Comparison of ENCODE assay signal across 8 cellular contexts in the genomic region with DNA sequence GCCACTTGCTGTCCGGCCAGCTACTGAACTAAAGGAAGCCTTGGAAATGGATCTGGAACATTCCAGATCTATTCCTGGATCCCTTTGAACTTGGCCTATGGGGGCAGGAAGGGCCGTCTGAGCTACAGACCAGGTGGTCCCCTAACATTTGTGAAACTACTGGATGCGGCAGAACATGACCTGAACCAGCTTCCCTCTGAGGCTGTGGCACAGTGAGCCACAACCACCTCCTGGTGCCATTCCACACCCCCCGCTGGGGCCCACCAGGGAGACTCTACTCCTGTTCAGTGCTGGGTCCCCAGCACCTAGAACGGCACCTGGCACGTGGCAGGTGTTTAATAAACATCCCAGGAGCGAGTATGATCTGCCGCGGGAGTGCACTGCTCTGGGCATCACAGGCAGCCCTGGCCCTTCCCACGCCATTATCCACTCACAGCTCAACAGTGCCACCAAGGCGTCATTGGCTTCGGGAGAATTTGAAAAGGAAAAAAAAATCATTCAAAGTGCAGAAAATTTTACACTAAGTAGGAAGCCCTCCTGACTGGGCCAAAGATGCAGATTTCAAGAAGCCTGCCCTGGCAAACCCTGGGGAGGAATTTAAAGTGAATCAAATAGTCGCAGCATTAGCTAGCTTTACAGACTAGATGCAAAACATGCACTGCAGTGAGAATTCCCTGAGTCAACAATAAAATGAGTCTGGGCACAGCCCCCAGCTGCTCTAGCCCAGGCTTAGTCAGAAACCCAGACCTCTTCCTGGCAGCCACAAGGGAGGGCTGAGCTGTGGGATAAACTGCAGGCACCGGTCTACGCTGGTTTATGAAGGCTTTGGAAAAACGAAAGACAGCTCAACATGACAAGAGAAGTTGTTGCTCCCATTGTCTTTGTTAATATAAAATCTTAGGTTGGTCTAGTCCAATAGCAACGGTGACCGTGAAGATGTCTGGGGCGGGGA. TPM values are rescaled to one million over a fixed set of nuclear protein-coding genes. Genes with fewer than 3 reads are reported as not detected.
DNase-seq lines count a peak whose midpoint lies in the region; ATAC-seq and TF ChIP-seq lines count a peak whose summit lies in the region.

No MANE protein-coding gene starts in this region.

- H3K4me3 ChIP-seq in breast epithelium (no peak overlapping the region), tibial nerve (no peak overlapping the region)
- H3K4me3 ChIP-seq in CD4-positive, alpha-beta memory T cell (ENCODE audit: low read length in 2 of 2), result no peak overlapping the region

- ATAC-seq in GM21528 (IDR thresholded peaks at IDR 0.05; ENCODE audit: low FRiP score, unreplicated experiment), result no peak

- intact Hi-C loops in MCF 10A (cut with micrococcal nuclease), result loop anchor here (10.0 kb wide), 2 partner anchors 552 to 798 kb away; no protein-coding TSS in a partner anchor
- intact Hi-C loops in breast epithelium (cut with DNase I; ENCODE audit: low total_unique reads), result loop anchor here (5.0 kb wide), 1 partner anchor 404 kb away; no protein-coding TSS in a partner anchor
- intact Hi-C loops in CD4-positive, alpha-beta memory T cell (cut with micrococcal nuclease), result no loop called here

- TF ChIP-seq CTCF in MCF 10A (IDR thresholded peaks at IDR 0.05; ENCODE audit: unreplicated experiment) (peak; percentile 29), breast epithelium (IDR thresholded peaks at IDR 0.05) (no peak), glutamatergic neuron (IDR thresholded peaks at IDR 0.05; ENCODE audit: partially characterized antibody, unreplicated experiment) (no peak), tibial nerve (IDR thresholded peaks at IDR 0.05) (peak in 3 of 5 experiments; percentile 15 to 40 (median 31))

- H3K4me1 ChIP-seq in breast epithelium (no peaks in the 10 kb centered on the region), tibial nerve (peaks cover 0 to 30% (median 7%) of the 10 kb centered on the region in 4 donors)
- H3K4me1 ChIP-seq in CD4-positive, alpha-beta memory T cell (ENCODE audit: insufficient read depth, low read length), result no peaks in the 10 kb centered on the region

- H3K27ac Mint-ChIP-seq in MCF 10A (ENCODE audit: low read depth, unreplicated experiment) (no peak overlapping the region), glutamatergic neuron (ENCODE audit: unreplicated experiment) (peak overlapping the region; percentile 66)
- H3K27ac Mint-ChIP-seq in CD4-positive, alpha-beta memory T cell, result no peak overlapping the region

- peaks cover 0 to 7% of the 10 kb centered on the region in 2 donors for H3K27me3 ChIP-seq in breast epithelium
- H3K27me3 ChIP-seq in tibial nerve, result peaks cover 0 to 20% of the 10 kb centered on the region in 2 donors
- no peaks in the 10 kb centered on the region for H3K27me3 ChIP-seq in CD4-positive, alpha-beta memory T cell (ENCODE audit: insufficient read depth, low read length)

- H3K27me3 Mint-ChIP-seq in MCF 10A (ENCODE audit: insufficient read depth, unreplicated experiment) (peaks cover 63% of the 10 kb centered on the region), glutamatergic neuron (ENCODE audit: unreplicated experiment) (peaks cover 12% of the 10 kb centered on the region)
- peaks cover 2 to 12% of the 10 kb centered on the region in 2 donors for H3K27me3 Mint-ChIP-seq in CD4-positive, alpha-beta memory T cell

- no peak for TF ChIP-seq POLR2A in breast epithelium (IDR thresholded peaks at IDR 0.05)
- no peak for TF ChIP-seq POLR2A in tibial nerve (IDR thresholded peaks at IDR 0.05)

- POLR2A ChIA-PET in MCF 10A (lab: Yijun Ruan, JAX), result interaction anchor here (0.6 to 1.2 kb wide), 3 partner anchors 37 to 422 kb away, joined by 3 to 4 read pairs (median 3); no protein-coding TSS in a partner anchor
- POLR2A ChIA-PET in CD4-positive, alpha-beta memory T cell (lab: Charles Lee; ENCODE audit: partially characterized antibody), result interaction anchor here (1.5 kb wide), 1 partner anchor 14 kb away, joined by 3 read pairs; a partner anchor contains a TSS

- peak; percentile 18 for DNase-seq in MCF 10A (ENCODE audit: unreplicated experiment)
- DNase-seq in breast epithelium (ENCODE audit: low spot score in 2 of 2), result no peak
- peak; percentile 26 for DNase-seq in RKO (ENCODE audit: low spot score)
- DNase-seq in glutamatergic neuron, result no peak
- no peak for DNase-seq in tibial nerve (ENCODE audit: low spot score in 2 of 2)
- no peak for DNase-seq in CD4-positive, alpha-beta memory T cell
- no peak for DNase-seq in activated CD4-positive, alpha-beta T cell treated with anti-CD3 and anti-CD28 coated beads, Interleukin-2, amount 50 U/mL, for 4 hours

- H3K4me3 Mint-ChIP-seq in MCF 10A (ENCODE audit: unreplicated experiment), result no peak overlapping the region
- H3K4me3 Mint-ChIP-seq in glutamatergic neuron (ENCODE audit: unreplicated experiment), result peak overlapping the region; percentile 55
- H3K4me3 Mint-ChIP-seq in CD4-positive, alpha-beta memory T cell, result no peak overlapping the region

- no peaks in the 10 kb centered on the region for H3K9me3 Mint-ChIP-seq in MCF 10A (ENCODE audit: unreplicated experiment)
- H3K9me3 Mint-ChIP-seq in glutamatergic neuron (ENCODE audit: unreplicated experiment), result peaks cover 5% of the 10 kb centered on the region
- H3K9me3 Mint-ChIP-seq in CD4-positive, alpha-beta memory T cell, result no peaks in the 10 kb centered on the region

- TF ChIP-seq EP300 in tibial nerve (IDR thresholded peaks at IDR 0.05), result no peak

- no peak overlapping the region for H3K27ac ChIP-seq in breast epithelium
- H3K27ac ChIP-seq in tibial nerve, result no peak overlapping the region
- H3K27ac ChIP-seq in CD4-positive, alpha-beta memory T cell (ENCODE audit: low read depth, low read length), result no peak overlapping the region

- H3K9me3 ChIP-seq in breast epithelium, result no peaks in the 10 kb centered on the region
- H3K9me3 ChIP-seq in tibial nerve, result no peaks in the 10 kb centered on the region
- H3K9me3 ChIP-seq in CD4-positive, alpha-beta memory T cell (ENCODE audit: control insufficient read depth in 1 of 2, low read length in 2 of 2), result no peaks in the 10 kb centered on the region

- no TSS peak for BruUV-seq in MCF 10A (replicated peaks; lab: Mats Ljungman, UMichigan)

- WGBS in tibial nerve, 2 donors, result 43 to 49% methylated on average over 18 of the region's 19 CpGs

- H3K4me1 Mint-ChIP-seq in MCF 10A (ENCODE audit: insufficient read depth, unreplicated experiment), result no peaks in the 10 kb centered on the region
- H3K4me1 Mint-ChIP-seq in glutamatergic neuron (ENCODE audit: low read depth, unreplicated experiment), result peaks cover 61% of the 10 kb centered on the region
- H3K4me1 Mint-ChIP-seq in CD4-positive, alpha-beta memory T cell, result no peaks in the 10 kb centered on the region

- H3K36me3 Mint-ChIP-seq in MCF 10A (ENCODE audit: insufficient read depth, unreplicated experiment) (no peaks in the 10 kb centered on the region), glutamatergic neuron (ENCODE audit: unreplicated experiment) (no peaks in the 10 kb centered on the region)
- no peaks in the 10 kb centered on the region for H3K36me3 Mint-ChIP-seq in CD4-positive, alpha-beta memory T cell

- H3K36me3 ChIP-seq in breast epithelium, result no peaks in the 10 kb centered on the region
- no peaks in the 10 kb centered on the region for H3K36me3 ChIP-seq in tibial nerve
- no peaks in the 10 kb centered on the region for H3K36me3 ChIP-seq in CD4-positive, alpha-beta memory T cell (ENCODE audit: insufficient read depth, low read length)

- CTCF ChIA-PET in MCF 10A (lab: Yijun Ruan, JAX), result interaction anchor here (0.6 to 2.2 kb wide), 26 partner anchors 8 to 554 kb away, joined by 3 to 13 read pairs (median 4); no protein-coding TSS in a partner anchor
- CTCF ChIA-PET in CD4-positive, alpha-beta memory T cell (lab: Charles Lee; ENCODE audit: partially characterized antibody), result no interaction called here

RNA-seq across cellular contexts. Expression of a gene that starts 14.3 kb away (rescaled TPM):
- 0.40 and 0.93 TPM in 2 replicates for total RNA-seq in MCF 10A (2022)
- 1 to 10 TPM; 3.0 to 9.8 (median 5.9) TPM for total RNA-seq in breast epithelium
- 0.96 TPM for total RNA-seq in glutamatergic neuron (ENCODE audit: unreplicated experiment)
- total RNA-seq in tibial nerve, result 1 to 10 TPM; 3.3 to 9.2 (median 6.8) TPM
- total RNA-seq in CD4-positive, alpha-beta memory T cell, result under 1 TPM; 0.84 to 0.91 TPM
- polyA plus RNA-seq in CD4-positive, alpha-beta memory T cell, result under 1 TPM in 1 of 2 donors, not detected in 1; 0.15 TPM

RNA-seq across cellular contexts. Expression of a gene that starts 35.9 kb away (rescaled TPM):
- total RNA-seq in MCF 10A (2022), result not detected in 2 replicates
- total RNA-seq in breast epithelium, result 1 to 10 TPM in 1 of 3 donors, under 1 TPM in 1, not detected in 1; 0.98 to 2.9 TPM
- 79.5 TPM for total RNA-seq in glutamatergic neuron (ENCODE audit: unreplicated experiment)
- total RNA-seq in tibial nerve, result 1 to 10 TPM in 1 of 4 donors, not detected in 3; 1.3 TPM
- total RNA-seq in CD4-positive, alpha-beta memory T cell, result not detected
- not detected for polyA plus RNA-seq in CD4-positive, alpha-beta memory T cell

Comparison
In these comparisons a context has a peak if more than half of its experiments do, and no peak if none do; other contexts are left out.
1. DNase-seq: peak in MCF 10A (single experiment) and RKO (single experiment); none in breast epithelium (0 of 2), glutamatergic neuron (single experiment), tibial nerve (0 of 2), CD4-positive, alpha-beta memory T cell (0 of 5) and activated CD4-positive, alpha-beta T cell treated with anti-CD3 and anti-CD28 coated beads, Interleukin-2, amount 50 U/mL, for 4 hours (0 of 2).
2. CTCF ChIP-seq: peak in MCF 10A (single experiment) and tibial nerve (3 of 5); none in breast epithelium (0 of 3) and glutamatergic neuron (single experiment).
3. RNA of a gene that starts 35.9 kb away (total RNA-seq): 79.5 TPM in glutamatergic neuron (single experiment); 0.98 to 2.9 TPM in breast epithelium, not detected in MCF 10A, 1.3 TPM in tibial nerve and not detected in CD4-positive, alpha-beta memory T cell; every median in the first group is over 10 times any median in the second.